ENCODE assay signal across 19 cellular contexts in the genomic region with DNA sequence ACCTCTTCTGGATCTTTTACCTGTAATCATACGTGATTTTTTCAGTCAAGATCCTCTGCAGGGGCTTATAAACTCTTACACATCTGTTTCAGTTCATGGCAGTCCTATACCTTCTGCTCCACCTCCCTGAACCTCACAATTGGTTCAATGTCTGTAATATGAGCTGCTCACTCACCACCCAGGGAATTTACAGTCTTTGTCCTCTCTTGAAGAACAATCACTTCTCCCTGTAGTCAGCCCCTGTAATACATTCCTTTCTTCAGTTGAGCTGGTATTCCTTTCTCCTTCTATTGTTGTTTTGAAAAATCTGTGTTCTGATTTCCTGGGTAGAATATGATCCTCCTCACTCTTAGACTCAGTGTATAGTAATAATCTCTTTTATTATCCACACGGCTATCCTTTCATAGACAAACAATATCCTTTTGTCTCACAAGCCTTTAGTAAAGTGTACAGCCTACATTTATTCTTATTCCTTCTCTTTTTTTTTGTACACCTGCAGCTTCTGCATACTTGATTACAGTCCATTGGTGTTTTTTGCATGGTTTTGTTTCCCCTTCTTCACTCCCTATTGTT.
DNase-seq lines count a peak whose midpoint lies in the region; ATAC-seq and TF ChIP-seq lines count a peak whose summit lies in the region.
"Had no signal": no experiment of that assay in that cellular context is flagged by ENCODE, and none has a peak within 500 bp of the region (broad histone marks: within the 10 kb centered on the region; RNA-seq: fewer than 3 reads in every experiment).

No MANE protein-coding gene starts in this region.

- no peaks in the 10 kb centered on the region for H3K9me3 Mint-ChIP-seq in endodermal cell
- no peaks in the 10 kb centered on the region for H3K9me3 Mint-ChIP-seq in osteocyte (ENCODE audit: unreplicated experiment)
- H3K9me3 Mint-ChIP-seq in activated naive CD8-positive, alpha-beta T cell treated with anti-CD3 and anti-CD28 coated beads, Interleukin-2, amount 50 U/mL, for 24 hours, result no peaks in the 10 kb centered on the region

- H3K27me3 Mint-ChIP-seq in endodermal cell (ENCODE audit: insufficient read depth) (no peaks in the 10 kb centered on the region), osteocyte (ENCODE audit: unreplicated experiment) (no peaks in the 10 kb centered on the region)
- no peaks in the 10 kb centered on the region for H3K27me3 Mint-ChIP-seq in activated naive CD8-positive, alpha-beta T cell treated with anti-CD3 and anti-CD28 coated beads, Interleukin-2, amount 50 U/mL, for 24 hours
- H3K27me3 Mint-ChIP-seq: B cell; stimulated activated naive CD8-positive, alpha-beta T cell treated with anti-CD3 and anti-CD28 coated beads, Interleukin-15, amount 100 ng/mL, for 72 hours had no signal

- peak overlapping the region; percentile 47 for H3K27ac ChIP-seq in endodermal cell (ENCODE audit: low read depth, low read length)
- no peak overlapping the region for H3K27ac ChIP-seq in WERI-Rb-1
- H3K27ac ChIP-seq: parathyroid adenoma, PC-9 had no signal

- no peak overlapping the region for H3K4me3 Mint-ChIP-seq in endodermal cell
- H3K4me3 Mint-ChIP-seq in osteocyte (ENCODE audit: unreplicated experiment), result no peak overlapping the region
- H3K4me3 Mint-ChIP-seq in activated naive CD8-positive, alpha-beta T cell treated with anti-CD3 and anti-CD28 coated beads, Interleukin-2, amount 50 U/mL, for 24 hours, result no peak overlapping the region
- H3K4me3 Mint-ChIP-seq: B cell; stimulated activated naive CD8-positive, alpha-beta T cell treated with anti-CD3 and anti-CD28 coated beads, Interleukin-15, amount 100 ng/mL, for 72 hours had no signal

- H3K4me1 Mint-ChIP-seq in endodermal cell (peaks cover 7% of the 10 kb centered on the region), osteocyte (ENCODE audit: unreplicated experiment) (peaks cover 13% of the 10 kb centered on the region)
- H3K4me1 Mint-ChIP-seq in activated naive CD8-positive, alpha-beta T cell treated with anti-CD3 and anti-CD28 coated beads, Interleukin-2, amount 50 U/mL, for 24 hours, result no peaks in the 10 kb centered on the region
- H3K4me1 Mint-ChIP-seq: B cell; stimulated activated naive CD8-positive, alpha-beta T cell treated with anti-CD3 and anti-CD28 coated beads, Interleukin-15, amount 100 ng/mL, for 72 hours had no signal

- H3K4me3 ChIP-seq in endodermal cell (ENCODE audit: low read length) (peak overlapping the region; percentile 18), WERI-Rb-1 (ENCODE audit: low read depth, low read length) (no peak overlapping the region)
- H3K4me3 ChIP-seq: mucosa of descending colon, PC-9 had no signal

- H3K36me3 Mint-ChIP-seq in endodermal cell (ENCODE audit: low read depth) (peaks cover 7% of the 10 kb centered on the region), osteocyte (ENCODE audit: unreplicated experiment) (peaks cover 30% of the 10 kb centered on the region)
- H3K36me3 Mint-ChIP-seq in activated naive CD8-positive, alpha-beta T cell treated with anti-CD3 and anti-CD28 coated beads, Interleukin-2, amount 50 U/mL, for 24 hours (ENCODE audit: low read depth), result no peaks in the 10 kb centered on the region

- H3K36me3 ChIP-seq in endodermal cell (ENCODE audit: control insufficient read depth, insufficient read depth, low read length) (no peaks in the 10 kb centered on the region), WERI-Rb-1 (no peaks in the 10 kb centered on the region)

- TF ChIP-seq CTCF in endodermal cell (conservative IDR thresholded peaks at IDR 0.05) (no peak), osteocyte (IDR thresholded peaks at IDR 0.05) (no peak), WERI-Rb-1 (IDR thresholded peaks at IDR 0.05; ENCODE audit: low read depth, low read length) (no peak)

- H3K27ac Mint-ChIP-seq in endodermal cell, result no peak overlapping the region
- H3K27ac Mint-ChIP-seq in osteocyte (ENCODE audit: unreplicated experiment), result peak overlapping the region; percentile 1
- H3K27ac Mint-ChIP-seq in activated naive CD8-positive, alpha-beta T cell treated with anti-CD3 and anti-CD28 coated beads, Interleukin-2, amount 50 U/mL, for 24 hours, result no peak overlapping the region
- H3K27ac Mint-ChIP-seq: B cell; stimulated activated naive CD8-positive, alpha-beta T cell treated with anti-CD3 and anti-CD28 coated beads, Interleukin-15, amount 100 ng/mL, for 72 hours had no signal

- ATAC-seq in activated naive CD8-positive, alpha-beta T cell treated with anti-CD3 and anti-CD28 coated beads, Interleukin-2, amount 50 U/mL, for 24 hours, result no peak
- ATAC-seq in HG03521 (IDR thresholded peaks at IDR 0.05; ENCODE audit: unreplicated experiment), result no peak
- ATAC-seq: activated CD4-positive, CD25-positive, alpha-beta regulatory T cell treated with anti-CD3 and anti-CD28 coated beads, Interleukin-2, amount 50 U/mL, for 24 hours; HepG2; mucosa of descending colon; stimulated activated naive CD8-positive, alpha-beta T cell treated with anti-CD3 and anti-CD28 coated beads, Interleukin-15, amount 100 ng/mL, for 72 hours had no signal

- H3K4me1 ChIP-seq in endodermal cell (ENCODE audit: control insufficient read depth, insufficient read depth, low read length), result no peaks in the 10 kb centered on the region
- H3K4me1 ChIP-seq: parathyroid adenoma had no signal

- DNase-seq in HT1080 (ENCODE audit: low read depth), result peak; percentile 37
- DNase-seq in NCI-H748 treated with DMSO at 0.1 percent for 48 hours (lab: John Stamatoyannopoulos, UW), result peak; percentile 46
- DNase-seq in endodermal cell, result no peak
- DNase-seq in osteocyte (ENCODE audit: extremely low spot score, unreplicated experiment), result no peak
- DNase-seq in WERI-Rb-1, result no peak
- no peak for DNase-seq in activated naive CD8-positive, alpha-beta T cell treated with anti-CD3 and anti-CD28 coated beads, Interleukin-2, amount 50 U/mL, for 24 hours
- DNase-seq: activated naive CD4-positive, alpha-beta T cell; caudate nucleus; DMS 273 treated with DMSO at 0.1 percent for 48 hours; kidney; mucosa of descending colon; NCI-H345; PC-9; stimulated activated naive CD8-positive, alpha-beta T cell treated with anti-CD3 and anti-CD28 coated beads, Interleukin-15, amount 100 ng/mL, for 72 hours had no signal

- 88 to 100% methylated on average over 2 of the region's 2 CpGs for WGBS in endodermal cell (ENCODE audit: insufficient coverage in 1 of 2, insufficient read length in 1 of 2), 2 experiments

- H3K27me3 ChIP-seq in endodermal cell (ENCODE audit: control insufficient read depth, insufficient read depth, low read length, poor library complexity, severe bottlenecking) (no peaks in the 10 kb centered on the region), WERI-Rb-1 (ENCODE audit: insufficient read depth, low read depth, severe bottlenecking) (no peaks in the 10 kb centered on the region)

- H3K9me3 ChIP-seq in endodermal cell (ENCODE audit: control insufficient read depth, low read length) (peaks cover 11% of the 10 kb centered on the region), WERI-Rb-1 (ENCODE audit: severe bottlenecking) (no peaks in the 10 kb centered on the region)
- H3K9me3 ChIP-seq: mucosa of descending colon had no signal

- H3K9ac ChIP-seq in endodermal cell (ENCODE audit: extremely low read depth, low read length, poor library complexity, severe bottlenecking), result no peak overlapping the region
- H3K9ac ChIP-seq: parathyroid adenoma had no signal

Comparison
In these comparisons a context has a peak if more than half of its experiments do, and no peak if none do; other contexts are left out.
1. DNase-seq: peak in HT1080 (single experiment) and NCI-H748 treated with DMSO at 0.1 percent for 48 hours (single experiment); none in endodermal cell (single experiment), osteocyte (single experiment), WERI-Rb-1 (single experiment) and activated naive CD8-positive, alpha-beta T cell treated with anti-CD3 and anti-CD28 coated beads, Interleukin-2, amount 50 U/mL, for 24 hours (single experiment).